8 cellular contexts compared by ENCODE assay signal in the genomic region with DNA sequence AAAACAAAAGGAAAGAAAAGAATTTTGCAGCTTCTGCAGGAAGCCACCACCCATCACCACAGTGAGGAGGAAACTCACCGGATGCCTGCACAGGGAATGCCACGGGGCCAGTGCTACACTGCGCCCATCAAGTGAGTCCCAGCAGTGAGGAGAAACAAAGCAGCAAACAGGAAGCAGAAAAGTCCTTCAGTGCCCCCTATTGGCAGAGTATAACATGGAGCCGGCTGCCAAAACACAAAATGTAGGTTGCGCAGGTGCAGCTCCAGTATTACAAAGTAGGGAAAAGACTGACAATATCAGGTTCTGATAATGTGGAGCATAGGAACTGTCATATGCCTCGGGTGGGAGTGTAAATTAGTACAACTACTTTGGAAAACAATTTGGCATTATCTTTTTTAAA. TPM values are rescaled to one million over a fixed set of nuclear protein-coding genes. Genes with fewer than 3 reads are reported as not detected.
A peak's percentile ranks its signal among the peaks of the same experiment; 100 is the strongest.
DNase-seq lines count a peak whose midpoint lies in the region; ATAC-seq, FAIRE-seq and TF ChIP-seq lines count a peak whose summit lies in the region.

No MANE protein-coding gene starts in this region.

- no peaks in the 10 kb centered on the region for H3K9me3 ChIP-seq in astrocyte (ENCODE audit: insufficient read depth, low read depth, low read length)

- no peak overlapping the region for H3K4me3 ChIP-seq in BJ (ENCODE audit: low read depth, low read length)
- no peak overlapping the region for H3K4me3 ChIP-seq in astrocyte (ENCODE audit: insufficient read depth, low read depth, low read length)

- ATAC-seq in GM19351 (IDR thresholded peaks at IDR 0.05; ENCODE audit: unreplicated experiment), result peak; percentile 65
- no peak for ATAC-seq in omental fat pad (ENCODE audit: low FRiP score)

- H3K27ac Mint-ChIP-seq in astrocyte (ENCODE audit: unreplicated experiment), result no peak overlapping the region

- H3K36me3 ChIP-seq in BJ (ENCODE audit: control insufficient read depth, insufficient read depth, low read length) (no peaks in the 10 kb centered on the region), astrocyte (ENCODE audit: insufficient read depth, low read length) (no peaks in the 10 kb centered on the region)

- no peaks in the 10 kb centered on the region for H4K20me1 ChIP-seq in astrocyte (ENCODE audit: insufficient read depth, low read length)

- no peaks in the 10 kb centered on the region for H3K4me1 Mint-ChIP-seq in astrocyte (ENCODE audit: low read depth, unreplicated experiment)

- no peak overlapping the region for H3K27ac ChIP-seq in astrocyte (ENCODE audit: low read depth, low read length)

- H3K4me3 Mint-ChIP-seq in astrocyte (ENCODE audit: unreplicated experiment), result no peak overlapping the region

- H3K36me3 Mint-ChIP-seq in astrocyte (ENCODE audit: low read depth, unreplicated experiment), result no peaks in the 10 kb centered on the region

- H3K9me3 Mint-ChIP-seq in astrocyte (ENCODE audit: unreplicated experiment), result no peaks in the 10 kb centered on the region

- peaks cover 11% of the 10 kb centered on the region for H3K27me3 Mint-ChIP-seq in astrocyte (ENCODE audit: low read depth, unreplicated experiment)

- peak; percentile 62 for TF ChIP-seq CTCF in BJ (IDR thresholded peaks at IDR 0.05; ENCODE audit: insufficient read depth, low read depth, low read length)
- TF ChIP-seq CTCF in astrocyte (IDR thresholded peaks at IDR 0.05; ENCODE audit: insufficient read depth, low read depth, low read length), result peak; percentile 28
- no peak for TF ChIP-seq CTCF in omental fat pad (IDR thresholded peaks at IDR 0.05)

- H3K9ac ChIP-seq in astrocyte (ENCODE audit: low read length), result no peak overlapping the region

- H3K4me1 ChIP-seq in astrocyte (ENCODE audit: insufficient read depth, low read length), result no peaks in the 10 kb centered on the region

- H3K27me3 ChIP-seq in BJ (ENCODE audit: control insufficient read depth, insufficient read depth, low read length) (no peaks in the 10 kb centered on the region), astrocyte (ENCODE audit: insufficient read depth, low read length) (no peaks in the 10 kb centered on the region)

- no peaks in the 10 kb centered on the region for H3K79me2 ChIP-seq in astrocyte (ENCODE audit: insufficient read depth, low read length)

- DNase-seq in BJ (ENCODE audit: low read depth) (no peak), NCI-H69 (lab: John Stamatoyannopoulos, UW) (peak; percentile 70), astrocyte (ENCODE audit: low read depth) (no peak), medulla oblongata (ENCODE audit: extremely low spot score) (peak; percentile 13), DMS79 treated with DMSO at 0.1 percent for 48 hours (lab: John Stamatoyannopoulos, UW) (no peak), activated gamma-delta T cell (lab: John Stamatoyannopoulos, UW) (no peak), omental fat pad (ENCODE audit: low spot score) (no peak)

- H3K4me2 ChIP-seq in astrocyte (ENCODE audit: low read length), result no peak overlapping the region

- POLR2A ChIA-PET in BJ (lab: Charles Lee), result no interaction called here

- no peak overlapping the region for H2AFZ ChIP-seq in astrocyte (ENCODE audit: low read depth, low read length)

- CTCF ChIA-PET in BJ (lab: Yijun Ruan, JAX), result interaction anchor here (0.8 to 2.0 kb wide), 5 partner anchors 22 to 1134 kb away, joined by 3 to 8 read pairs (median 3); no protein-coding TSS in a partner anchor

- no peak for FAIRE-seq in astrocyte (lab: Jason Lieb, UNC)

RNA-seq across cellular contexts. Expression of a gene that starts 23.3 kb away (rescaled TPM):
- polyA plus RNA-seq in BJ (2011; rRNA removed), result 0.81 and 0.85 TPM in 2 replicates
- polyA minus RNA-seq in BJ (2011; rRNA and poly(A)+ RNA removed), result 0.41 and 0.43 TPM in 2 replicates
- total RNA-seq in astrocyte (0.91 and 1.2 TPM in 2 replicates), omental fat pad (1 to 10 TPM; 1.3 to 2.2 (median 1.8) TPM)

RNA-seq across cellular contexts. Expression of a gene that starts 47.6 kb away (rescaled TPM):
- 5.1 and 6.1 TPM in 2 replicates for polyA plus RNA-seq in BJ (2011; rRNA removed)
- polyA minus RNA-seq in BJ (2011; rRNA and poly(A)+ RNA removed), result 5.9 and 7.8 TPM in 2 replicates
- total RNA-seq in astrocyte (17.7 and 19.2 TPM in 2 replicates), omental fat pad (1 to 10 TPM; 1.9 to 8.5 (median 4.3) TPM)

Comparison
In these comparisons a context has a peak if more than half of its experiments do, and no peak if none do; other contexts are left out.
1. DNase-seq: peak in NCI-H69 (single experiment) and medulla oblongata (single experiment); none in BJ (single experiment), astrocyte (single experiment), DMS79 treated with DMSO at 0.1 percent for 48 hours (single experiment), activated gamma-delta T cell (single experiment) and omental fat pad (single experiment).
2. CTCF ChIP-seq: peak in BJ (single experiment) and astrocyte (single experiment); none in omental fat pad (0 of 3).